Comparison of ENCODE assay signal across 27 cellular contexts in genomic region chr7:21084286-21084685, GRCh38.
"Had no signal": no experiment of that assay in that cellular context is flagged by ENCODE, and none has a peak within 500 bp of the region (broad histone marks: within the 10 kb centered on the region; RNA-seq: fewer than 3 reads in every experiment).

No MANE protein-coding gene starts in this region.

- H3K27me3 ChIP-seq: ascending aorta, body of pancreas, cardiac muscle cell had no signal

- H3K9me3 ChIP-seq: body of pancreas had no signal

- ATAC-seq: activated CD4-positive, alpha-beta T cell treated with anti-CD3 and anti-CD28 coated beads for 36 hours; activated CD8-positive, alpha-beta T cell treated with anti-CD3 and anti-CD28 coated beads for 36 hours; activated T-cell treated with anti-CD3 and anti-CD28 coated beads, Interleukin-2, amount 50 U/mL, for 72 hours; body of pancreas; PC-3; T-cell had no signal

- FAIRE-seq: RCC 7860 had no signal

- H3K27ac ChIP-seq: ascending aorta, body of pancreas, cardiac muscle cell, SK-N-MC, VCaP had no signal

- H3K4me3 ChIP-seq: ascending aorta, body of pancreas, cardiac muscle cell, SK-N-MC had no signal

- H3K36me3 ChIP-seq: ascending aorta, cardiac muscle cell had no signal

- H3K4me1 ChIP-seq: ascending aorta had no signal

- DNase-seq: activated CD4-positive, alpha-beta T cell treated with anti-CD3 and anti-CD28 coated beads for 36 hours; activated CD4-positive, alpha-beta T cell treated with anti-CD3 and anti-CD28 coated beads, Interleukin-2, amount 50 U/mL, for 1 hour; activated CD4-positive, CD25-positive, alpha-beta regulatory T cell; activated CD8-positive, alpha-beta memory T cell treated with anti-CD3 and anti-CD28 coated beads, Interleukin-2, amount 50 U/mL, for 4 hours; activated CD8-positive, alpha-beta T cell treated with anti-CD3 and anti-CD28 coated beads for 36 hours; activated naive CD4-positive, alpha-beta T cell treated with anti-CD3 and anti-CD28 coated beads, Interleukin-2, amount 50 U/mL, for 16 hours; activated T-cell treated with anti-CD3 and anti-CD28 coated beads, Interleukin-2, amount 50 U/mL, for 72 hours; amniotic stem cell; body of pancreas; Kasumi-1; KBM-7; NCI-H1092; NCI-H1417; NCI-H1694; NCI-H2029; NCI-H2107; NCI-H2171 treated with DMSO at 0.1 percent for 48 hours; NCI-H226; NCI-H69; NK-92 treated with Interleukin-12 subunit alpha and Interleukin-12 subunit beta, amount 100 ng/mL, for 24 hours; PC-3; T-cell had no signal
